ENCODE assay signal across 10 cellular contexts in the genomic region with DNA sequence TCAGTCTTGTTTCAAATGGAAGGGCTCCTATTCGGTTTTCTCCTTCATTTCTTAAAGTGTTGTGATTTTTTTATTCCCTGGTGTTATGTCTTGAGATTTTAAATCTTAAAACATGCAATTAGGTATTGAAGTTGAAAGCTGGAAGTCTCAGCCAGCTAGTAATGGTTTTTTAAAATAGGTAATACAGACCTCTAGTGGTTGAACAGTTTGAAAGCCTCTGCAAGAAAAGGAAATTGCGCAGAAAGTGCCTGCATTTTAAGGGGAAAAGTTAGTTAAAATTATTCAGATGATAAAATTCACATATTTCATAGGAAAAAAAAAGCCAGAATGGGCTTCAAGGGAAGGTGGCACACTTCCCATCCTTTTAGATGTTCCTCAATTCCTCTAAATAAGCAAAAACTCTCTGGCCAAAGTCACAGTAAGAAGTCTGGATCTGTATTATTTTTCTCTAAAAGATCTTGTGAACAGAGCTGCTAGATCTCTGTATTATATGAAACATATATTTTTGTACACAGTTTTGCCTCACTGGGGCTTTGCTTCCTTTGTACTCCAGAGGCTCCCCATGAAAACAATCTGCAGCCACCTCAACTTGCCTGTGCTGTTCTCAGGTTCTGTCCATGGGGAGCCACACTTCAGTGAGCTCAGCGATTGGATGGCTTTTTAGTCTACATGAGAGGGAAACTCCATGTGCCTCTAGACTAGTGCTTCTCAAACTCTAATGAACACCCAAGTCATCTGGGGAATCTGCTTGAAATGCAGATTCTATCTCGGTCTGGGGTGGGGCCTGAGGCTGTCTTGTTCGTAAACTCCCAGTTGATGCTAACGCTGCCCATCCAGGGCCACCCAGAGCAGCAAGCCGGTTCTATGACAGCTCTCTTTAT. TPM values are rescaled to one million over a fixed set of nuclear protein-coding genes. Genes with fewer than 3 reads are reported as not detected.
A peak's percentile ranks its signal among the peaks of the same experiment; 100 is the strongest.
DNase-seq lines count a peak whose midpoint lies in the region; ATAC-seq, FAIRE-seq and TF ChIP-seq lines count a peak whose summit lies in the region.
"Had no signal": no experiment of that assay in that cellular context is flagged by ENCODE, and none has a peak within 500 bp of the region (broad histone marks: within the 10 kb centered on the region; RNA-seq: fewer than 3 reads in every experiment).

No MANE protein-coding gene starts in this region.

- DNase-seq in AG04450 (ENCODE audit: low read depth, low spot score), result no peak
- DNase-seq in H4 (ENCODE audit: low spot score), result peak; percentile 23
- DNase-seq in RPMI8226, result no peak
- no peak for DNase-seq in effector CD8-positive, alpha-beta T cell (lab: John Stamatoyannopoulos, UW)
- DNase-seq in D341Med (ENCODE audit: low spot score), result no peak
- DNase-seq: ovary; stimulated activated naive CD8-positive, alpha-beta T cell treated with anti-CD3 and anti-CD28 coated beads, Interleukin-15, Interleukin-2, amounts not matched to agents 100 U/mL and 50 U/mL, for 24 hours had no signal

- FAIRE-seq in islet of Langerhans (lab: Jason Lieb, UNC), result peak; percentile 88

- no peak overlapping the region for H3K4me3 ChIP-seq in AG04450 (ENCODE audit: low read depth, low read length)
- H3K4me3 ChIP-seq: ovary had no signal

- POLR2A ChIA-PET in AG04450 (lab: Yijun Ruan, JAX), result interaction anchor here (0.6 kb wide), 1 partner anchor 324 kb away, joined by 5 read pairs; no protein-coding TSS in a partner anchor

- CTCF ChIA-PET in AG04450 (lab: Charles Lee), result interaction anchor here (0.7 to 4.4 kb wide), 20 partner anchors 7 to 1006 kb away, joined by 3 to 54 read pairs (median 4); no protein-coding TSS in a partner anchor

- no peaks in the 10 kb centered on the region for H3K27me3 ChIP-seq in AG04450 (ENCODE audit: control insufficient read depth, insufficient read depth, low read length)
- H3K27me3 ChIP-seq: ovary had no signal

- H3K9me3 ChIP-seq in AG04450 (ENCODE audit: control insufficient read depth, insufficient read depth, low read length), result no peaks in the 10 kb centered on the region
- H3K9me3 ChIP-seq: ovary had no signal

- TF ChIP-seq CTCF in AG04450 (IDR thresholded peaks at IDR 0.05; ENCODE audit: low read depth, low read length), result peak; percentile 61
- peak; percentile 77 for TF ChIP-seq CTCF in VCaP (conservative IDR thresholded peaks at IDR 0.05)

- no peak for ATAC-seq in GM18511 (IDR thresholded peaks at IDR 0.05; ENCODE audit: unreplicated experiment)
- ATAC-seq: stimulated activated naive CD8-positive, alpha-beta T cell treated with anti-CD3 and anti-CD28 coated beads, Interleukin-15, Interleukin-2, amounts not matched to agents 100 U/mL and 50 U/mL, for 24 hours had no signal

- H3K27ac ChIP-seq in AG04450 (ENCODE audit: low read depth, low read length) (no peak overlapping the region), VCaP (peak overlapping the region; percentile 48; the same call in 1 of the 2 replicates)
- H3K27ac ChIP-seq: ovary had no signal

RNA-seq across cellular contexts. Expression of gene AGTR1, which starts 21.5 kb away (rescaled TPM):
- polyA plus RNA-seq in AG04450 (2011; rRNA removed), result 0.20 and 0.35 TPM in 2 replicates
- polyA minus RNA-seq in AG04450 (2011; rRNA and poly(A)+ RNA removed), result 0.30 TPM in 1 of 2 replicates, not detected in the other
- 0.45 and 0.53 TPM in 2 replicates for total RNA-seq in H4 (2014; rRNA removed; shearing (Covaris generic))
